27 cellular contexts compared by ENCODE assay signal in genomic region chr17:40374965-40375498, GRCh38. TPM values are rescaled to one million over a fixed set of nuclear protein-coding genes. Genes with fewer than 3 reads are reported as not detected.
"Had no signal": no experiment of that assay in that cellular context is flagged by ENCODE, and none has a peak within 500 bp of the region (broad histone marks: within the 10 kb centered on the region; RNA-seq: fewer than 3 reads in every experiment).

No MANE protein-coding gene starts in this region.

- H3K27me3 Mint-ChIP-seq: activated CD4-positive, alpha-beta memory T cell treated with anti-CD3 and anti-CD28 coated beads for 36 hours had no signal

- H3K36me3 ChIP-seq: heart left ventricle, left lung, lower lobe of right lung, right atrium auricular region, spleen, transverse colon, uterus had no signal

- H3K27ac ChIP-seq: heart left ventricle, left lung, lower lobe of right lung, parathyroid adenoma, right atrium auricular region, spleen, transverse colon, uterus had no signal

- H3K4me3 ChIP-seq: heart left ventricle, left lung, lower lobe of right lung, right atrium auricular region, spleen, transverse colon, uterus had no signal

- H3K9me3 Mint-ChIP-seq: naive thymus-derived CD8-positive, alpha-beta T cell had no signal

- H3K27ac Mint-ChIP-seq: activated CD4-positive, alpha-beta memory T cell treated with anti-CD3 and anti-CD28 coated beads for 36 hours; naive thymus-derived CD8-positive, alpha-beta T cell; T-helper 2 cell treated with Interferon-gamma antibody and Interleukin-4, amounts not matched to agents 5 μg/mL and 100 μg/mL, for 36 hours had no signal

- ATAC-seq: esophagus mucosa; heart left ventricle; left lung; lower lobe of right lung; naive thymus-derived CD8-positive, alpha-beta T cell had no signal

- H3K9ac ChIP-seq: parathyroid adenoma had no signal

- H3K36me3 Mint-ChIP-seq: activated CD4-positive, alpha-beta memory T cell treated with anti-CD3 and anti-CD28 coated beads for 36 hours; naive thymus-derived CD8-positive, alpha-beta T cell had no signal

- H3K4me3 Mint-ChIP-seq: activated CD4-positive, alpha-beta memory T cell treated with anti-CD3 and anti-CD28 coated beads for 36 hours; naive thymus-derived CD8-positive, alpha-beta T cell; neural crest cell; T-helper 2 cell treated with Interferon-gamma antibody and Interleukin-4, amounts not matched to agents 5 μg/mL and 100 μg/mL, for 36 hours had no signal

- H3K9me3 ChIP-seq: heart left ventricle, left lung, lower lobe of right lung, right atrium auricular region, spleen, transverse colon, uterus had no signal

- H3K27me3 ChIP-seq: heart left ventricle, left lung, right atrium auricular region, transverse colon, uterus had no signal

- DNase-seq: activated CD4-positive, alpha-beta memory T cell treated with anti-CD3 and anti-CD28 coated beads for 36 hours; activated CD4-positive, alpha-beta T cell treated with anti-CD3 and anti-CD28 coated beads for 48 hours; activated gamma-delta T cell treated with Interleukin-2 at 50 U/mL for 16 hours; activated naive CD4-positive, alpha-beta T cell treated with anti-CD3 and anti-CD28 coated beads, Interleukin-2, amount 50 U/mL, for 16 hours; amniotic stem cell; caudate nucleus; cortex of kidney; foreskin fibroblast; heart left ventricle; hypothalamus; kidney glomerular epithelial cell; left lung; lower lobe of right lung; mesenchymal stem cell; naive thymus-derived CD8-positive, alpha-beta T cell; occipital lobe; spleen; stimulated activated naive CD4-positive, alpha-beta T cell; T-helper 1 cell; transverse colon; uterus had no signal

- H2AFZ ChIP-seq: parathyroid adenoma had no signal

- H3K79me2 ChIP-seq: parathyroid adenoma had no signal

- H3K4me1 ChIP-seq: heart left ventricle, left lung, lower lobe of right lung, parathyroid adenoma, right atrium auricular region, uterus had no signal

RNA-seq across cellular contexts. Expression of gene GJD3, which starts 10.5 kb away (rescaled TPM):
- total RNA-seq: naive thymus-derived CD8-positive, alpha-beta T cell; neural crest cell; temporal lobe; transverse colon had no signal
- polyA plus RNA-seq: naive thymus-derived CD8-positive, alpha-beta T cell had no signal
